Comparison of ENCODE assay signal across 1 cellular context in the genomic region with DNA sequence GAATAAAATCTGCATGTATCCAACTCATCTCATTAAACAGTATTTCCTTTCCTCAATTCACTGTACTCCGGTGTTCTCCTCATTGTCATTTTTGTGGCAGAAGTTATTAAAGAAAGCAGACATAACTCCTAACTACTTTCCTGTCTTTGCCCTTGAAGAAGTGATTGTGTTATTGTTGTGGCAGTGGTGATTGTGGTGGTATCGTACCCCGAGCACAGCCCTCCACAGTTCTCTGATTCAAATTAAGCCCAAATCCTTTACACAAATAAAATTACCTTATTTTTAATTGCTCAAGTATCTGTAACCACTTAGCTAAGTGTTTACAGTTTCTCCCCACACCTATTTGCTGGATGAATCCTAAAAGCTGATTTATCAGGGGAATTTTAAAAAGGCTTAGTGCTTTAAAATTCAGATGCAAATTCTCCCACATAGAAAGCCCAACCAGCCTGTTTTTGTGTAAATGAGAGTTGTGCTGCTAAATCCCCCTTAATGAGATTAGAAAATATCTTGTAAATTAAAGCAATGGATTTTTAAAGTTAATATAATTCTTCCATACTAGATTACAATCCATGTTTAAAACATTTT.
TF ChIP-seq lines count a peak whose summit lies in the region.

No MANE protein-coding gene starts in this region.

TF ChIP-seq in H1, 55 proteins besides CTCF, POLR2A, EP300 and RAD21 (continued from another document):
- TF ChIP-seq, protein P1, sequence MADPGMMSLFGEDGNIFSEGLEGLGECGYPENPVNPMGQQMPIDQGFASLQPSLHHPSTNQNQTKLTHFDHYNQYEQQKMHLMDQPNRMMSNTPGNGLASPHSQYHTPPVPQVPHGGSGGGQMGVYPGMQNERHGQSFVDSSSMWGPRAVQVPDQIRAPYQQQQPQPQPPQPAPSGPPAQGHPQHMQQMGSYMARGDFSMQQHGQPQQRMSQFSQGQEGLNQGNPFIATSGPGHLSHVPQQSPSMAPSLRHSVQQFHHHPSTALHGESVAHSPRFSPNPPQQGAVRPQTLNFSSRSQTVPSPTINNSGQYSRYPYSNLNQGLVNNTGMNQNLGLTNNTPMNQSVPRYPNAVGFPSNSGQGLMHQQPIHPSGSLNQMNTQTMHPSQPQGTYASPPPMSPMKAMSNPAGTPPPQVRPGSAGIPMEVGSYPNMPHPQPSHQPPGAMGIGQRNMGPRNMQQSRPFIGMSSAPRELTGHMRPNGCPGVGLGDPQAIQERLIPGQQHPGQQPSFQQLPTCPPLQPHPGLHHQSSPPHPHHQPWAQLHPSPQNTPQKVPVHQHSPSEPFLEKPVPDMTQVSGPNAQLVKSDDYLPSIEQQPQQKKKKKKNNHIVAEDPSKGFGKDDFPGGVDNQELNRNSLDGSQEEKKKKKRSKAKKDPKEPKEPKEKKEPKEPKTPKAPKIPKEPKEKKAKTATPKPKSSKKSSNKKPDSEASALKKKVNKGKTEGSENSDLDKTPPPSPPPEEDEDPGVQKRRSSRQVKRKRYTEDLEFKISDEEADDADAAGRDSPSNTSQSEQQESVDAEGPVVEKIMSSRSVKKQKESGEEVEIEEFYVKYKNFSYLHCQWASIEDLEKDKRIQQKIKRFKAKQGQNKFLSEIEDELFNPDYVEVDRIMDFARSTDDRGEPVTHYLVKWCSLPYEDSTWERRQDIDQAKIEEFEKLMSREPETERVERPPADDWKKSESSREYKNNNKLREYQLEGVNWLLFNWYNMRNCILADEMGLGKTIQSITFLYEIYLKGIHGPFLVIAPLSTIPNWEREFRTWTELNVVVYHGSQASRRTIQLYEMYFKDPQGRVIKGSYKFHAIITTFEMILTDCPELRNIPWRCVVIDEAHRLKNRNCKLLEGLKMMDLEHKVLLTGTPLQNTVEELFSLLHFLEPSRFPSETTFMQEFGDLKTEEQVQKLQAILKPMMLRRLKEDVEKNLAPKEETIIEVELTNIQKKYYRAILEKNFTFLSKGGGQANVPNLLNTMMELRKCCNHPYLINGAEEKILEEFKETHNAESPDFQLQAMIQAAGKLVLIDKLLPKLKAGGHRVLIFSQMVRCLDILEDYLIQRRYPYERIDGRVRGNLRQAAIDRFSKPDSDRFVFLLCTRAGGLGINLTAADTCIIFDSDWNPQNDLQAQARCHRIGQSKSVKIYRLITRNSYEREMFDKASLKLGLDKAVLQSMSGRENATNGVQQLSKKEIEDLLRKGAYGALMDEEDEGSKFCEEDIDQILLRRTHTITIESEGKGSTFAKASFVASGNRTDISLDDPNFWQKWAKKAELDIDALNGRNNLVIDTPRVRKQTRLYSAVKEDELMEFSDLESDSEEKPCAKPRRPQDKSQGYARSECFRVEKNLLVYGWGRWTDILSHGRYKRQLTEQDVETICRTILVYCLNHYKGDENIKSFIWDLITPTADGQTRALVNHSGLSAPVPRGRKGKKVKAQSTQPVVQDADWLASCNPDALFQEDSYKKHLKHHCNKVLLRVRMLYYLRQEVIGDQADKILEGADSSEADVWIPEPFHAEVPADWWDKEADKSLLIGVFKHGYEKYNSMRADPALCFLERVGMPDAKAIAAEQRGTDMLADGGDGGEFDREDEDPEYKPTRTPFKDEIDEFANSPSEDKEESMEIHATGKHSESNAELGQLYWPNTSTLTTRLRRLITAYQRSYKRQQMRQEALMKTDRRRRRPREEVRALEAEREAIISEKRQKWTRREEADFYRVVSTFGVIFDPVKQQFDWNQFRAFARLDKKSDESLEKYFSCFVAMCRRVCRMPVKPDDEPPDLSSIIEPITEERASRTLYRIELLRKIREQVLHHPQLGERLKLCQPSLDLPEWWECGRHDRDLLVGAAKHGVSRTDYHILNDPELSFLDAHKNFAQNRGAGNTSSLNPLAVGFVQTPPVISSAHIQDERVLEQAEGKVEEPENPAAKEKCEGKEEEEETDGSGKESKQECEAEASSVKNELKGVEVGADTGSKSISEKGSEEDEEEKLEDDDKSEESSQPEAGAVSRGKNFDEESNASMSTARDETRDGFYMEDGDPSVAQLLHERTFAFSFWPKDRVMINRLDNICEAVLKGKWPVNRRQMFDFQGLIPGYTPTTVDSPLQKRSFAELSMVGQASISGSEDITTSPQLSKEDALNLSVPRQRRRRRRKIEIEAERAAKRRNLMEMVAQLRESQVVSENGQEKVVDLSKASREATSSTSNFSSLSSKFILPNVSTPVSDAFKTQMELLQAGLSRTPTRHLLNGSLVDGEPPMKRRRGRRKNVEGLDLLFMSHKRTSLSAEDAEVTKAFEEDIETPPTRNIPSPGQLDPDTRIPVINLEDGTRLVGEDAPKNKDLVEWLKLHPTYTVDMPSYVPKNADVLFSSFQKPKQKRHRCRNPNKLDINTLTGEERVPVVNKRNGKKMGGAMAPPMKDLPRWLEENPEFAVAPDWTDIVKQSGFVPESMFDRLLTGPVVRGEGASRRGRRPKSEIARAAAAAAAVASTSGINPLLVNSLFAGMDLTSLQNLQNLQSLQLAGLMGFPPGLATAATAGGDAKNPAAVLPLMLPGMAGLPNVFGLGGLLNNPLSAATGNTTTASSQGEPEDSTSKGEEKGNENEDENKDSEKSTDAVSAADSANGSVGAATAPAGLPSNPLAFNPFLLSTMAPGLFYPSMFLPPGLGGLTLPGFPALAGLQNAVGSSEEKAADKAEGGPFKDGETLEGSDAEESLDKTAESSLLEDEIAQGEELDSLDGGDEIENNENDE (IDR thresholded peaks at IDR 0.05; ENCODE audit: insufficient replicate concordance, low read length): peak; percentile 51
- TF ChIP-seq CHD2 (IDR thresholded peaks at IDR 0.05; ENCODE audit: low read length) (no peak), SIX5 (IDR thresholded peaks at IDR 0.05; ENCODE audit: low read depth, low read length) (no peak), SIRT6 (IDR thresholded peaks at IDR 0.05; ENCODE audit: low read length) (no peak), GABPA (IDR thresholded peaks at IDR 0.05; ENCODE audit: borderline replicate concordance, insufficient read depth, low read length) (no peak)
